In genomic region chr15:45048784-45049631, GRCh38 we compare ENCODE assay signal across 10 cellular contexts. TPM values are rescaled to one million over a fixed set of nuclear protein-coding genes. Genes with fewer than 3 reads are reported as not detected.
DNase-seq lines count a peak whose midpoint lies in the region; ATAC-seq and TF ChIP-seq lines count a peak whose summit lies in the region.
"Had no signal": no experiment of that assay in that cellular context is flagged by ENCODE, and none has a peak within 500 bp of the region (broad histone marks: within the 10 kb centered on the region; RNA-seq: fewer than 3 reads in every experiment).

No MANE protein-coding gene starts in this region.

- CTCF ChIA-PET in CD8-positive, alpha-beta memory T cell (lab: Charles Lee): no interaction called here
- CTCF ChIA-PET in activated naive CD4-positive, alpha-beta T cell treated with anti-CD3 and anti-CD28 coated beads, Interleukin-2, amount 10 ng/mL, durations not matched to agents 7 days and 5 days (lab: Charles Lee): interaction anchor here (1.4 kb wide), 1 partner anchor 11 kb away, joined by 4 read pairs; no protein-coding TSS in a partner anchor

- no peaks in the 10 kb centered on the region for H3K36me3 ChIP-seq in CD8-positive, alpha-beta memory T cell (ENCODE audit: insufficient read depth, low read length)
- H3K36me3 ChIP-seq in uterus: no peaks in the 10 kb centered on the region

- H3K4me3 ChIP-seq in CD8-positive, alpha-beta memory T cell (ENCODE audit: low read length): no peak overlapping the region
- H3K4me3 ChIP-seq in uterus: no peak overlapping the region

- intact Hi-C loops in uterus (cut with DNase I; ENCODE audit: low total_unique reads): no loop called here

- TF ChIP-seq CTCF in uterus (IDR thresholded peaks at IDR 0.05): no peak

- no peaks in the 10 kb centered on the region for H3K27me3 ChIP-seq in CD8-positive, alpha-beta memory T cell (ENCODE audit: insufficient read depth, low read length, poor library complexity, severe bottlenecking)
- no peaks in the 10 kb centered on the region for H3K27me3 ChIP-seq in uterus

- no peaks in the 10 kb centered on the region for H3K9me3 ChIP-seq in CD8-positive, alpha-beta memory T cell (ENCODE audit: low read length)
- H3K9me3 ChIP-seq in T-helper 17 cell (ENCODE audit: control insufficient read depth, low read length, poor library complexity, severe bottlenecking): no peaks in the 10 kb centered on the region
- no peaks in the 10 kb centered on the region for H3K9me3 ChIP-seq in uterus

- H3K27me3 Mint-ChIP-seq in CD8-positive, alpha-beta memory T cell: no peaks in the 10 kb centered on the region
- H3K27me3 Mint-ChIP-seq in T-helper 17 cell: no peaks in the 10 kb centered on the region
- H3K27me3 Mint-ChIP-seq in activated naive CD4-positive, alpha-beta T cell treated with anti-CD3 and anti-CD28 coated beads, Interleukin-2, amount 10 ng/mL, durations not matched to agents 7 days and 5 days: no peaks in the 10 kb centered on the region

- peaks cover 16 to 45% (median 29%) of the 10 kb centered on the region in 3 donors for H3K36me3 Mint-ChIP-seq in CD8-positive, alpha-beta memory T cell
- peaks cover 4% of the 10 kb centered on the region for H3K36me3 Mint-ChIP-seq in T-helper 17 cell (ENCODE audit: low read depth)
- H3K36me3 Mint-ChIP-seq in activated naive CD4-positive, alpha-beta T cell treated with anti-CD3 and anti-CD28 coated beads, Interleukin-2, amount 10 ng/mL, durations not matched to agents 7 days and 5 days: peaks cover 27% of the 10 kb centered on the region

- H3K27ac ChIP-seq in CD8-positive, alpha-beta memory T cell (ENCODE audit: low read depth, low read length): peak overlapping the region; percentile 72
- H3K27ac ChIP-seq in uterus: no peak overlapping the region

- ATAC-seq in HG02759 (IDR thresholded peaks at IDR 0.05; ENCODE audit: unreplicated experiment) (peak; percentile 52), T-helper 17 cell (peak; percentile 87), left lobe of liver (peak; percentile 54), GM18907 (IDR thresholded peaks at IDR 0.05; ENCODE audit: unreplicated experiment) (no peak)

- no peak overlapping the region for H3K27ac Mint-ChIP-seq in CD8-positive, alpha-beta memory T cell
- H3K27ac Mint-ChIP-seq in T-helper 17 cell: no peak overlapping the region
- no peak overlapping the region for H3K27ac Mint-ChIP-seq in activated naive CD4-positive, alpha-beta T cell treated with anti-CD3 and anti-CD28 coated beads, Interleukin-2, amount 10 ng/mL, durations not matched to agents 7 days and 5 days

- POLR2A ChIA-PET in CD8-positive, alpha-beta memory T cell (lab: Charles Lee): no interaction called here

- TF ChIP-seq POLR2A in uterus (IDR thresholded peaks at IDR 0.05): no peak

- no peak for DNase-seq in CD8-positive, alpha-beta memory T cell
- DNase-seq in T-helper 17 cell (no peak), left lobe of liver (ENCODE audit: low spot score) (no peak), uterus (no peak)
- no peak for DNase-seq in effector CD4-positive, alpha-beta T cell
- DNase-seq in activated naive CD4-positive, alpha-beta T cell treated with anti-CD3 and anti-CD28 coated beads, Interleukin-2, amount 10 ng/mL, durations not matched to agents 7 days and 5 days: no peak
- DNase-seq: activated T-cell treated with anti-CD3 and anti-CD28 coated beads, Interleukin-2, amount 50 U/mL, for 1 hour; stimulated activated CD4-positive, alpha-beta T cell treated with anti-CD3 and anti-CD28 coated beads, Interleukin-4, amount 100 ng/mL, for 1 hour had no signal

- no peaks in the 10 kb centered on the region for H3K4me1 ChIP-seq in CD8-positive, alpha-beta memory T cell (ENCODE audit: insufficient read depth, low read length)
- H3K4me1 ChIP-seq in uterus: no peaks in the 10 kb centered on the region

- peaks cover 0 to 4% (median 2%) of the 10 kb centered on the region in 5 donors for H3K9me3 Mint-ChIP-seq in CD8-positive, alpha-beta memory T cell
- H3K9me3 Mint-ChIP-seq in activated naive CD4-positive, alpha-beta T cell treated with anti-CD3 and anti-CD28 coated beads, Interleukin-2, amount 10 ng/mL, durations not matched to agents 7 days and 5 days: peaks cover 12% of the 10 kb centered on the region

- H3K4me1 Mint-ChIP-seq in CD8-positive, alpha-beta memory T cell: no peaks in the 10 kb centered on the region
- no peaks in the 10 kb centered on the region for H3K4me1 Mint-ChIP-seq in T-helper 17 cell
- no peaks in the 10 kb centered on the region for H3K4me1 Mint-ChIP-seq in activated naive CD4-positive, alpha-beta T cell treated with anti-CD3 and anti-CD28 coated beads, Interleukin-2, amount 10 ng/mL, durations not matched to agents 7 days and 5 days

- no peak overlapping the region for H3K4me3 Mint-ChIP-seq in CD8-positive, alpha-beta memory T cell
- H3K4me3 Mint-ChIP-seq in T-helper 17 cell: no peak overlapping the region
- no peak overlapping the region for H3K4me3 Mint-ChIP-seq in activated naive CD4-positive, alpha-beta T cell treated with anti-CD3 and anti-CD28 coated beads, Interleukin-2, amount 10 ng/mL, durations not matched to agents 7 days and 5 days

RNA-seq across cellular contexts. Expression of gene SORD, which starts 26.0 kb away (rescaled TPM):
- 10 to 100 TPM; 23.0 to 23.1 TPM for total RNA-seq in CD8-positive, alpha-beta memory T cell
- polyA plus RNA-seq in CD8-positive, alpha-beta memory T cell: 7.8 TPM
- total RNA-seq in T-helper 17 cell: 1 to 10 TPM; 2.1 to 3.7 TPM
- total RNA-seq in left lobe of liver: 342 TPM
- 10 to 100 TPM in 3 of 4 donors, 1 to 10 TPM in 1; 4.9 to 30.6 (median 19.3) TPM for total RNA-seq in uterus

Comparison
In these comparisons a context has a peak if more than half of its experiments do, and no peak if none do; other contexts are left out.
1. RNA of gene SORD, which starts 26.0 kb away (total RNA-seq): 342 TPM in left lobe of liver (single experiment); 23.0 to 23.1 TPM in CD8-positive, alpha-beta memory T cell, 4.9 to 30.6 TPM in uterus and 2.1 to 3.7 TPM in T-helper 17 cell; every median in the first group is over 10 times any median in the second.